ENCODE assay signal across 8 cellular contexts in genomic region chr4:48778431-48779094, GRCh38. TPM values are rescaled to one million over a fixed set of nuclear protein-coding genes. Genes with fewer than 3 reads are reported as not detected.
A peak's percentile ranks its signal among the peaks of the same experiment; 100 is the strongest.
DNase-seq lines count a peak whose midpoint lies in the region; ATAC-seq and TF ChIP-seq lines count a peak whose summit lies in the region.

No MANE protein-coding gene starts in this region.

- peak overlapping the region; percentile 82 for H3K4me3 ChIP-seq in HUES48 (ENCODE audit: low read depth, low read length)
- peak overlapping the region; percentile 83 for H3K4me3 ChIP-seq in iPS-18a (ENCODE audit: low read length)

- H3K4me1 ChIP-seq in HUES48 (ENCODE audit: control insufficient read depth, insufficient read depth, low read length) = peaks cover 34% of the 10 kb centered on the region
- H3K4me1 ChIP-seq in iPS-18a (ENCODE audit: control insufficient read depth, low read depth, low read length) = peaks cover 24% of the 10 kb centered on the region

- H3K9me3 Mint-ChIP-seq in CD14-positive monocyte = no peaks in the 10 kb centered on the region
- no peaks in the 10 kb centered on the region for H3K9me3 Mint-ChIP-seq in activated naive CD8-positive, alpha-beta T cell (ENCODE audit: low read depth)
- H3K9me3 Mint-ChIP-seq in stimulated activated naive B cell treated with anti-CD40 and anti-IgM and Interleukin-4, amounts not matched to agents 10 μg/mL and 1 μg/mL and 100 μg/mL, for 72 hours = no peaks in the 10 kb centered on the region

- H3K4me3 Mint-ChIP-seq in CD14-positive monocyte = peak overlapping the region; percentile 95 to 97
- H3K4me3 Mint-ChIP-seq in activated naive CD8-positive, alpha-beta T cell = peak overlapping the region; percentile 93
- H3K4me3 Mint-ChIP-seq in stimulated activated naive B cell treated with anti-CD40 and anti-IgM and Interleukin-4, amounts not matched to agents 10 μg/mL and 1 μg/mL and 100 μg/mL, for 72 hours = peak overlapping the region; percentile 87 to 92

- peaks cover 44% of the 10 kb centered on the region for H3K4me1 Mint-ChIP-seq in CD14-positive monocyte
- H3K4me1 Mint-ChIP-seq in activated naive CD8-positive, alpha-beta T cell (ENCODE audit: low read depth) = peaks cover 59% of the 10 kb centered on the region
- peaks cover 12 to 54% of the 10 kb centered on the region in 2 donors for H3K4me1 Mint-ChIP-seq in stimulated activated naive B cell treated with anti-CD40 and anti-IgM and Interleukin-4, amounts not matched to agents 10 μg/mL and 1 μg/mL and 100 μg/mL, for 72 hours

- no peaks in the 10 kb centered on the region for H3K36me3 ChIP-seq in HUES48 (ENCODE audit: control insufficient read depth, insufficient read depth, low read length)
- no peaks in the 10 kb centered on the region for H3K36me3 ChIP-seq in iPS-18a (ENCODE audit: control insufficient read depth, low read depth, low read length)

- no peaks in the 10 kb centered on the region for H3K36me3 Mint-ChIP-seq in CD14-positive monocyte
- H3K36me3 Mint-ChIP-seq in activated naive CD8-positive, alpha-beta T cell = no peaks in the 10 kb centered on the region
- H3K36me3 Mint-ChIP-seq in stimulated activated naive B cell treated with anti-CD40 and anti-IgM and Interleukin-4, amounts not matched to agents 10 μg/mL and 1 μg/mL and 100 μg/mL, for 72 hours = no peaks in the 10 kb centered on the region

- ATAC-seq in stimulated activated naive B cell treated with anti-CD40 and anti-IgM and Interleukin-4, amounts not matched to agents 10 μg/mL and 1 μg/mL and 100 μg/mL, for 72 hours (replicated peaks) = no peak

- H3K27me3 ChIP-seq in HUES48 (ENCODE audit: control insufficient read depth, insufficient read depth, low read length) (no peaks in the 10 kb centered on the region), iPS-18a (ENCODE audit: control insufficient read depth, insufficient read depth, low read length) (no peaks in the 10 kb centered on the region)

- no peaks in the 10 kb centered on the region for H3K27me3 Mint-ChIP-seq in CD14-positive monocyte (ENCODE audit: low read depth in 3 of 3)
- no peaks in the 10 kb centered on the region for H3K27me3 Mint-ChIP-seq in activated naive CD8-positive, alpha-beta T cell
- H3K27me3 Mint-ChIP-seq in stimulated activated naive B cell treated with anti-CD40 and anti-IgM and Interleukin-4, amounts not matched to agents 10 μg/mL and 1 μg/mL and 100 μg/mL, for 72 hours = no peaks in the 10 kb centered on the region

- intact Hi-C loops in CD14-positive monocyte (cut with micrococcal nuclease) = no loop called here

- no peak for DNase-seq in CD14-positive monocyte (ENCODE audit: low spot score)
- no peak for DNase-seq in stimulated activated naive B cell treated with anti-CD40 and anti-IgM and Interleukin-4, amounts not matched to agents 10 μg/mL and 1 μg/mL and 100 μg/mL, for 72 hours
- no peak for DNase-seq in SK-N-DZ (ENCODE audit: low spot score)
- no peak for DNase-seq in NCI-H2227 treated with DMSO at 0.1 percent for 48 hours (lab: John Stamatoyannopoulos, UW)
- no peak for DNase-seq in activated gamma-delta T cell (lab: John Stamatoyannopoulos, UW)

- no peak for TF ChIP-seq CTCF in CD14-positive monocyte (IDR thresholded peaks at IDR 0.05)

- H3K9ac ChIP-seq in HUES48 (ENCODE audit: low read depth, low read length) = peak overlapping the region; percentile 76
- H3K9ac ChIP-seq in iPS-18a (ENCODE audit: low read length) = peak overlapping the region; percentile 61

- H3K9me3 ChIP-seq in HUES48 (ENCODE audit: control insufficient read depth, insufficient read depth, low read length) = no peaks in the 10 kb centered on the region
- no peaks in the 10 kb centered on the region for H3K9me3 ChIP-seq in iPS-18a (ENCODE audit: control insufficient read depth, low read depth, low read length)

- peak overlapping the region; percentile 94 for H3K27ac ChIP-seq in HUES48 (ENCODE audit: low read depth, low read length)
- H3K27ac ChIP-seq in iPS-18a (ENCODE audit: low read length) = no peak overlapping the region

- H3K27ac Mint-ChIP-seq in CD14-positive monocyte = peak overlapping the region; percentile 79 to 95 (median 90)
- H3K27ac Mint-ChIP-seq in activated naive CD8-positive, alpha-beta T cell = peak overlapping the region; percentile 86
- peak overlapping the region; percentile 84 for H3K27ac Mint-ChIP-seq in stimulated activated naive B cell treated with anti-CD40 and anti-IgM and Interleukin-4, amounts not matched to agents 10 μg/mL and 1 μg/mL and 100 μg/mL, for 72 hours

RNA-seq across cellular contexts. Expression of gene FRYL, which starts 1.5 kb away (rescaled TPM):
- 10 to 100 TPM; 10.8 to 14.4 TPM for polyA plus RNA-seq in CD14-positive monocyte
- polyA plus RNA-seq in SK-N-DZ (2014; cell fraction: cytosol; rRNA removed) = 17.2 and 17.8 TPM in 2 replicates
- polyA plus RNA-seq in SK-N-DZ (2014; cell fraction: nucleus; rRNA removed) = 29.4 and 30.4 TPM in 2 replicates

RNA-seq across cellular contexts. Expression of gene OCIAD1, which starts 52.3 kb away (rescaled TPM):
- 100 to 1,000 TPM; 139 to 145 TPM for polyA plus RNA-seq in CD14-positive monocyte
- polyA plus RNA-seq in SK-N-DZ (2014; cell fraction: cytosol; rRNA removed) = 201 and 209 TPM in 2 replicates
- polyA plus RNA-seq in SK-N-DZ (2014; cell fraction: nucleus; rRNA removed) = 129 and 156 TPM in 2 replicates
